Comparison of ENCODE assay signal across 1 cellular context in genomic region chr17:68290268-68290954, GRCh38.
TF ChIP-seq lines count a peak whose summit lies in the region.

No MANE protein-coding gene starts in this region.

TF ChIP-seq in HEK293, 187 proteins besides CTCF, POLR2A, EP300 and RAD21 (continued from another document and continues in another):
- TF ChIP-seq ZBTB49 (tag by site-specific recombination; IDR thresholded peaks at IDR 0.05; ENCODE audit: low read depth), result no peak
- TF ChIP-seq ZNF416 (tag by site-specific recombination; IDR thresholded peaks at IDR 0.05), result no peak
- no peak for TF ChIP-seq ZSCAN30 (tag by site-specific recombination; IDR thresholded peaks at IDR 0.05)
- TF ChIP-seq OVOL3 (tag by site-specific recombination; IDR thresholded peaks at IDR 0.05), result 0 out of 2 replicates have a peak, but pooled peaks have one; percentile 22
- no peak for TF ChIP-seq SP3 (tag by site-specific recombination; IDR thresholded peaks at IDR 0.05)
- TF ChIP-seq ZSCAN18 (tag by site-specific recombination; IDR thresholded peaks at IDR 0.05), result no peak
- no peak for TF ChIP-seq IKZF3 (tag by site-specific recombination; IDR thresholded peaks at IDR 0.05)
- TF ChIP-seq SP2 (tag by site-specific recombination; IDR thresholded peaks at IDR 0.05), result no peak
- TF ChIP-seq ZBTB1 (tag by site-specific recombination; IDR thresholded peaks at IDR 0.05), result no peak
- no peak for TF ChIP-seq WT1 (tag by site-specific recombination; IDR thresholded peaks at IDR 0.05)
- no peak for TF ChIP-seq ZXDB (tag by site-specific recombination; IDR thresholded peaks at IDR 0.05)
- TF ChIP-seq ZNF596 (tag by site-specific recombination; IDR thresholded peaks at IDR 0.05), result 0 out of 2 replicates have a peak, but pooled peaks have one; percentile 3
- TF ChIP-seq AEBP2 (tag by site-specific recombination; IDR thresholded peaks at IDR 0.05; ENCODE audit: borderline replicate concordance), result no peak
- no peak for TF ChIP-seq ZNF239 (tag by site-specific recombination; IDR thresholded peaks at IDR 0.05)
- no peak for TF ChIP-seq KLF9 (tag by site-specific recombination; IDR thresholded peaks at IDR 0.05; ENCODE audit: low read depth)
- no peak for TF ChIP-seq ZNF37A (tag by site-specific recombination; IDR thresholded peaks at IDR 0.05)
- no peak for TF ChIP-seq BCL6B (tag by site-specific recombination; IDR thresholded peaks at IDR 0.05)
- no peak for TF ChIP-seq ZNF155 (tag by site-specific recombination; IDR thresholded peaks at IDR 0.05)
- TF ChIP-seq ZNF626 (tag by site-specific recombination; IDR thresholded peaks at IDR 0.05), result no peak
- no peak for TF ChIP-seq SCRT1 (tag by site-specific recombination; IDR thresholded peaks at IDR 0.05; ENCODE audit: borderline replicate concordance)
- TF ChIP-seq ZNF501 (tag by site-specific recombination; IDR thresholded peaks at IDR 0.05), result peak; percentile 30; the same call in 1 of the 2 replicates
- no peak for TF ChIP-seq ZNF571 (tag by site-specific recombination; IDR thresholded peaks at IDR 0.05)
- TF ChIP-seq ZNF843 (tag by site-specific recombination; IDR thresholded peaks at IDR 0.05), result no peak
- TF ChIP-seq ZNF792 (tag by site-specific recombination; IDR thresholded peaks at IDR 0.05), result no peak
- TF ChIP-seq PBX3 (CRISPR knock-in tag; IDR thresholded peaks at IDR 0.05), result no peak
- peak; percentile 42; the same call in 1 of the 2 replicates for TF ChIP-seq ZEB2 (tag by site-specific recombination; IDR thresholded peaks at IDR 0.05)
- no peak for TF ChIP-seq ZNF10 (tag by site-specific recombination; IDR thresholded peaks at IDR 0.05)
- no peak for TF ChIP-seq ZBTB8A (tag by site-specific recombination; IDR thresholded peaks at IDR 0.05)
- no peak for TF ChIP-seq ELK4 (IDR thresholded peaks at IDR 0.05; ENCODE audit: borderline replicate concordance, low read depth, low read length)
- no peak for TF ChIP-seq ZNF26 (tag by site-specific recombination; IDR thresholded peaks at IDR 0.05)
- no peak for TF ChIP-seq ZFP69B (tag by site-specific recombination; IDR thresholded peaks at IDR 0.05)
- no peak for TF ChIP-seq ZSCAN16 (tag by site-specific recombination; IDR thresholded peaks at IDR 0.05)
- TF ChIP-seq ZNF423 (tag by site-specific recombination; IDR thresholded peaks at IDR 0.05), result no peak
- no peak for TF ChIP-seq ZNF704 (tag by site-specific recombination; IDR thresholded peaks at IDR 0.05)
- no peak for TF ChIP-seq ZNF677 (tag by site-specific recombination; IDR thresholded peaks at IDR 0.05)
- no peak for TF ChIP-seq ZNF148 (tag by site-specific recombination; IDR thresholded peaks at IDR 0.05; ENCODE audit: borderline replicate concordance)
- peak; percentile 84 for TF ChIP-seq ZBTB26 (tag by site-specific recombination; optimal IDR thresholded peaks at IDR 0.05)
- peak; percentile 67 for TF ChIP-seq ZBTB11 (tag by site-specific recombination; conservative IDR thresholded peaks at IDR 0.05; ENCODE audit: low read depth)
- TF ChIP-seq ZNF513 (tag by site-specific recombination; IDR thresholded peaks at IDR 0.05), result no peak
- no peak for TF ChIP-seq ZNF837 (tag by site-specific recombination; IDR thresholded peaks at IDR 0.05)
- TF ChIP-seq ZNF776 (tag by site-specific recombination; IDR thresholded peaks at IDR 0.05; ENCODE audit: borderline replicate concordance), result no peak
